Comparison of ENCODE assay signal across 20 cellular contexts in the genomic region with DNA sequence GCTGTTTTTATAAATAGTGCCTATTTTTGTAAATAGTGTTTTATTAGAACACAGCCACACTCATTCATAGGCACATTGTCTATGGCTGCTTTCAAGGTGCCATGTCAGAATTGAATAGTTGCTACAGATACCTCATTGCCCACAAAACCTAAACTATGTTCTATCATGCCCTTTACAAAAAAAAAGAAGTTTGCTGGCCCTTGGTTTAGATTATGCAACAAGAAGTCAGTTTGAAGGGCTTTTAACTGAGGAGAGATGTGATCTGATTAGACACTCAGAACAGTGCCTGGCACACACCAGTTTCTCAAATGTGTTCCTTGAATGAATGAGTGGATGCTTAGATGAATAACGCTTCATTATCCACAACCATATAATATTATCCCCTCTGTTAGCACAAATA.
DNase-seq lines count a peak whose midpoint lies in the region; TF ChIP-seq lines count a peak whose summit lies in the region.
"Had no signal": no experiment of that assay in that cellular context is flagged by ENCODE, and none has a peak within 500 bp of the region (broad histone marks: within the 10 kb centered on the region; RNA-seq: fewer than 3 reads in every experiment).

No MANE protein-coding gene starts in this region.

- H3K4me3 ChIP-seq in mammary epithelial cell (replicated peaks in 1 of 3; ENCODE audit: insufficient read depth in 1 of 3, low read depth in 2 of 3, low read length in 3 of 3) (no peak overlapping the region), breast epithelium (no peak overlapping the region), vagina (no peak overlapping the region)
- H3K4me3 ChIP-seq: SJCRH30 had no signal

- H3K27me3 Mint-ChIP-seq in dendritic cell treated with granulocyte-macrophage colony-stimulating factor and Interleukin-4, amounts not matched to agents 40 ng/mL and 50 ng/mL, for 4 days: no peaks in the 10 kb centered on the region
- H3K27me3 Mint-ChIP-seq: CD4-positive, alpha-beta T cell had no signal

- dilution Hi-C loops in mammary epithelial cell (cut with HindIII; ENCODE audit: low sequenced_read_pairs): no loop called here

- peak; percentile 18 for DNase-seq in mammary epithelial cell
- DNase-seq in breast epithelium (ENCODE audit: low spot score in 2 of 2): no peak
- peak; percentile 21 for DNase-seq in NOMO-1 treated with dmso at 0.1 percent for 144 hours (lab: John Stamatoyannopoulos, UW; ENCODE audit: unreplicated experiment)
- no peak for DNase-seq in vagina (ENCODE audit: extremely low spot score in 2 of 2)
- DNase-seq in NCI-H146 (lab: John Stamatoyannopoulos, UW): no peak
- DNase-seq in stimulated activated CD4-positive, alpha-beta T cell treated with anti-CD3 and anti-CD28 coated beads, Interleukin-2, amount 100 ng/mL, for 24 hours: no peak
- no peak for DNase-seq in cerebellum (ENCODE audit: low spot score)
- DNase-seq: 8988T; Calu3; CD4-positive, alpha-beta T cell; DMS53; H7; HFFc6; KG1; NCI-H1105; NCI-H1694; NCI-H510A treated with DMSO at 0.1 percent for 48 hours; NCI-H82; SJCRH30 had no signal

- H3K4me2 ChIP-seq in mammary epithelial cell (ENCODE audit: insufficient read depth, low read depth, low read length): no peak overlapping the region

- H3K4me1 ChIP-seq in mammary epithelial cell (ENCODE audit: insufficient read depth, low read length): peaks cover 5% of the 10 kb centered on the region
- H3K4me1 ChIP-seq in breast epithelium: no peaks in the 10 kb centered on the region
- peaks cover 11% of the 10 kb centered on the region for H3K4me1 ChIP-seq in vagina
- H3K4me1 ChIP-seq: SJCRH30 had no signal

- peaks cover 8% of the 10 kb centered on the region for H3K9me3 Mint-ChIP-seq in dendritic cell treated with granulocyte-macrophage colony-stimulating factor and Interleukin-4, amounts not matched to agents 40 ng/mL and 50 ng/mL, for 4 days
- H3K9me3 Mint-ChIP-seq: CD4-positive, alpha-beta T cell had no signal

- CTCF ChIA-PET in mammary epithelial cell (lab: Charles Lee; ENCODE audit: low non-redundant PET): interaction anchor here (0.7 kb wide), 1 partner anchor 224 kb away, joined by 3 read pairs; no protein-coding TSS in a partner anchor

- H3K4me3 Mint-ChIP-seq in dendritic cell treated with granulocyte-macrophage colony-stimulating factor and Interleukin-4, amounts not matched to agents 40 ng/mL and 50 ng/mL, for 4 days: no peak overlapping the region
- H3K4me3 Mint-ChIP-seq: CD4-positive, alpha-beta T cell; HFFc6 had no signal

- TF ChIP-seq CTCF in mammary epithelial cell (conservative IDR thresholded peaks at IDR 0.05 in 1 of 2, IDR thresholded peaks at IDR 0.05 in 1 of 2; ENCODE audit: extremely low read depth in 1 of 2, insufficient read depth in 1 of 2, low read depth in 1 of 2, low read length in 2 of 2): no peak
- TF ChIP-seq CTCF in breast epithelium (IDR thresholded peaks at IDR 0.05): no peak
- no peak for TF ChIP-seq CTCF in vagina (IDR thresholded peaks at IDR 0.05)

- no peaks in the 10 kb centered on the region for H3K79me2 ChIP-seq in mammary epithelial cell (ENCODE audit: insufficient read depth, low read length)

- H3K27me3 ChIP-seq in mammary epithelial cell (ENCODE audit: insufficient read depth, low read length) (no peaks in the 10 kb centered on the region), breast epithelium (no peaks in the 10 kb centered on the region), vagina (no peaks in the 10 kb centered on the region)

- intact Hi-C loops in mammary epithelial cell (cut with micrococcal nuclease) (no loop called here), breast epithelium (cut with DNase I; ENCODE audit: low total_unique reads) (no loop called here), vagina (cut with DNase I) (no loop called here)
- intact Hi-C loops in dendritic cell treated with granulocyte-macrophage colony-stimulating factor and Interleukin-4, amounts not matched to agents 40 ng/mL and 50 ng/mL, for 4 days (cut with micrococcal nuclease): loop anchor here (10.0 kb wide), 1 partner anchor 52 kb away; no protein-coding TSS in a partner anchor

- H3K27ac Mint-ChIP-seq in dendritic cell treated with granulocyte-macrophage colony-stimulating factor and Interleukin-4, amounts not matched to agents 40 ng/mL and 50 ng/mL, for 4 days: peak overlapping the region; percentile 85
- H3K27ac Mint-ChIP-seq: CD4-positive, alpha-beta T cell; HFFc6 had no signal

- no peak overlapping the region for H3K9ac ChIP-seq in mammary epithelial cell (ENCODE audit: insufficient read depth, low read length)

- no peak overlapping the region for H3K27ac ChIP-seq in mammary epithelial cell (ENCODE audit: insufficient read depth, low read depth, low read length)
- no peak overlapping the region for H3K27ac ChIP-seq in breast epithelium
- H3K27ac ChIP-seq in vagina: no peak overlapping the region
- H3K27ac ChIP-seq: SJCRH30 had no signal

- no peak overlapping the region for H2AFZ ChIP-seq in mammary epithelial cell (ENCODE audit: low read depth, low read length)

- H4K20me1 ChIP-seq in mammary epithelial cell (ENCODE audit: insufficient read depth, low read length): no peaks in the 10 kb centered on the region

- H3K9me3 ChIP-seq in mammary epithelial cell (replicated peaks; ENCODE audit: insufficient read depth, low read length) (no peaks in the 10 kb centered on the region), breast epithelium (no peaks in the 10 kb centered on the region), vagina (no peaks in the 10 kb centered on the region)
- H3K9me3 ChIP-seq: SJCRH30 had no signal

- H3K36me3 Mint-ChIP-seq in dendritic cell treated with granulocyte-macrophage colony-stimulating factor and Interleukin-4, amounts not matched to agents 40 ng/mL and 50 ng/mL, for 4 days (ENCODE audit: low read depth): no peaks in the 10 kb centered on the region

- peaks cover 59% of the 10 kb centered on the region for H3K4me1 Mint-ChIP-seq in dendritic cell treated with granulocyte-macrophage colony-stimulating factor and Interleukin-4, amounts not matched to agents 40 ng/mL and 50 ng/mL, for 4 days (ENCODE audit: low read depth)

- BruUV-seq in mammary epithelial cell (replicated peaks; lab: Mats Ljungman, UMichigan): no TSS peak

- H3K36me3 ChIP-seq in mammary epithelial cell (ENCODE audit: insufficient read depth, low read length): no peaks in the 10 kb centered on the region
- no peaks in the 10 kb centered on the region for H3K36me3 ChIP-seq in breast epithelium
- H3K36me3 ChIP-seq in vagina: no peaks in the 10 kb centered on the region
- H3K36me3 ChIP-seq: SJCRH30 had no signal

- in situ Hi-C loops in mammary epithelial cell (cut with MboI; ENCODE audit: low sequenced_read_pairs in 2 of 2): no loop called here

- 88% methylated on average over 1 of the region's 1 CpG for WGBS in mammary epithelial cell (ENCODE audit: low coverage, missing lambda C conversion rate)

- TF ChIP-seq POLR2A in breast epithelium (IDR thresholded peaks at IDR 0.05): no peak
- no peak for TF ChIP-seq POLR2A in vagina (IDR thresholded peaks at IDR 0.05)

Comparison
In these comparisons a context has a peak if more than half of its experiments do, and no peak if none do; other contexts are left out.
1. DNase-seq: peak in mammary epithelial cell (single experiment) and NOMO-1 treated with dmso at 0.1 percent for 144 hours (single experiment); none in breast epithelium (0 of 2), vagina (0 of 2), NCI-H146 (single experiment), stimulated activated CD4-positive, alpha-beta T cell treated with anti-CD3 and anti-CD28 coated beads, Interleukin-2, amount 100 ng/mL, for 24 hours (0 of 2) and cerebellum (single experiment).